ENCODE assay signal across 17 cellular contexts in the genomic region with DNA sequence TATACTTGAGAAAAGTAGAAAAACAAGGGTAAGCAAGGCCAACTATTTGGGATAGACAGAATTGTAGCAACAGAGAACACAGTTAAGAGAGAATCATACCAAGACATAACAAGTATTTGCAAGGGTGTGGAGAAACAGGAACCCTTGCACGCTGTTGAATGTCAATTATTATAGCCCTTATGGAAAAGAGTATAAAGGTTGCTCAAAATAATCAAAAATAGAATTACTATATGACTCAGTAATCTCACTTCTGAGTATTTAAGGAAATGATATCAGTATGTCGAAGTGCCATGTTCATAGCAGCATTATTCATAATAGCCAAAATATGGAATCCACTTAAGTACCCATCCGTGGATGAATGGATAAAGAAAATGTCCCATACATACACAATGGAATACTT.
DNase-seq lines count a peak whose midpoint lies in the region; ATAC-seq and TF ChIP-seq lines count a peak whose summit lies in the region.
"Had no signal": no experiment of that assay in that cellular context is flagged by ENCODE, and none has a peak within 500 bp of the region (broad histone marks: within the 10 kb centered on the region; RNA-seq: fewer than 3 reads in every experiment).

No MANE protein-coding gene starts in this region.

- peak; percentile 14 to 46 for ATAC-seq in activated T-cell treated with anti-CD3 and anti-CD28 coated beads, Interleukin-2, amount 50 U/mL, for 4 hours
- peak; percentile 46 for ATAC-seq in GM19351 (IDR thresholded peaks at IDR 0.05; ENCODE audit: unreplicated experiment)
- peak; percentile 58 for ATAC-seq in stimulated activated naive CD8-positive, alpha-beta T cell treated with anti-CD3 and anti-CD28 coated beads, Interleukin-15, amount 100 ng/mL, for 72 hours
- ATAC-seq: PC-3 had no signal

- H3K4me1 ChIP-seq in testis, result no peaks in the 10 kb centered on the region

- intact Hi-C loops in testis (cut with DNase I; ENCODE audit: low total_unique reads) (no loop called here), posterior vena cava (cut with DNase I) (no loop called here)

- DNase-seq in activated T-cell treated with anti-CD3 and anti-CD28 coated beads, Interleukin-2, amount 50 U/mL, for 4 hours, result no peak
- DNase-seq in activated T-cell treated with anti-CD3 and anti-CD28 coated beads, Interleukin-2, amount 50 U/mL, for 48 hours, result no peak
- DNase-seq in stimulated activated naive CD8-positive, alpha-beta T cell treated with anti-CD3 and anti-CD28 coated beads, Interleukin-15, amount 100 ng/mL, for 72 hours, result no peak
- no peak for DNase-seq in testis
- no peak for DNase-seq in posterior vena cava (ENCODE audit: low spot score)
- DNase-seq: CD4-positive, CD25-positive, alpha-beta regulatory T cell; COR-L47; GDM1; NCI-H1417; NCI-H1930; NCI-H345; PC-3; SIG-M5 had no signal

- no peak overlapping the region for H3K4me3 ChIP-seq in testis

- peak overlapping the region; percentile 81 to 91 (median 90) for H3K27ac Mint-ChIP-seq in brain
- no peak overlapping the region for H3K27ac Mint-ChIP-seq in stimulated activated naive CD8-positive, alpha-beta T cell treated with anti-CD3 and anti-CD28 coated beads, Interleukin-15, amount 100 ng/mL, for 72 hours

- no peaks in the 10 kb centered on the region for H3K9me3 ChIP-seq in testis
- H3K9me3 ChIP-seq: BE2C had no signal

- no peaks in the 10 kb centered on the region for H3K27me3 Mint-ChIP-seq in activated T-cell treated with anti-CD3 and anti-CD28 coated beads, Interleukin-2, amount 50 U/mL, for 4 hours (ENCODE audit: low read depth)
- H3K27me3 Mint-ChIP-seq in brain, result peaks cover 2% of the 10 kb centered on the region
- H3K27me3 Mint-ChIP-seq in stimulated activated naive CD8-positive, alpha-beta T cell treated with anti-CD3 and anti-CD28 coated beads, Interleukin-15, amount 100 ng/mL, for 72 hours, result peaks cover 18% of the 10 kb centered on the region
- H3K27me3 Mint-ChIP-seq: CD4-positive, CD25-positive, alpha-beta regulatory T cell had no signal

- peaks cover 4% of the 10 kb centered on the region for H3K9me3 Mint-ChIP-seq in activated T-cell treated with anti-CD3 and anti-CD28 coated beads, Interleukin-2, amount 50 U/mL, for 4 hours
- H3K9me3 Mint-ChIP-seq in brain, result peaks cover 6 to 13% (median 8%) of the 10 kb centered on the region in 5 experiments
- H3K9me3 Mint-ChIP-seq in stimulated activated naive CD8-positive, alpha-beta T cell treated with anti-CD3 and anti-CD28 coated beads, Interleukin-15, amount 100 ng/mL, for 72 hours, result no peaks in the 10 kb centered on the region

- H3K36me3 ChIP-seq in testis (ENCODE audit: low read depth, missing control alignments), result no peaks in the 10 kb centered on the region
- H3K36me3 ChIP-seq: BE2C had no signal

- H3K4me1 Mint-ChIP-seq in activated T-cell treated with anti-CD3 and anti-CD28 coated beads, Interleukin-2, amount 50 U/mL, for 4 hours (ENCODE audit: low read depth), result no peaks in the 10 kb centered on the region
- H3K4me1 Mint-ChIP-seq in brain, result peaks cover 61% of the 10 kb centered on the region
- peaks cover 9% of the 10 kb centered on the region for H3K4me1 Mint-ChIP-seq in stimulated activated naive CD8-positive, alpha-beta T cell treated with anti-CD3 and anti-CD28 coated beads, Interleukin-15, amount 100 ng/mL, for 72 hours
- H3K4me1 Mint-ChIP-seq: CD4-positive, CD25-positive, alpha-beta regulatory T cell had no signal

- no peak overlapping the region for H3K27ac ChIP-seq in testis
- H3K27ac ChIP-seq: RWPE1 had no signal

- TF ChIP-seq POLR2A in testis (IDR thresholded peaks at IDR 0.05), result no peak

- peaks cover 3% of the 10 kb centered on the region for H3K36me3 Mint-ChIP-seq in activated T-cell treated with anti-CD3 and anti-CD28 coated beads, Interleukin-2, amount 50 U/mL, for 4 hours (ENCODE audit: insufficient read depth)
- H3K36me3 Mint-ChIP-seq in brain, result peaks cover 4% of the 10 kb centered on the region
- H3K36me3 Mint-ChIP-seq: CD4-positive, CD25-positive, alpha-beta regulatory T cell had no signal

- TF ChIP-seq CTCF in brain (conservative IDR thresholded peaks at IDR 0.05) (no peak), testis (IDR thresholded peaks at IDR 0.05) (no peak)

- no peaks in the 10 kb centered on the region for H3K27me3 ChIP-seq in testis
- H3K27me3 ChIP-seq: BE2C had no signal

- WGBS in testis, 2 donors, result 85 to 95% methylated on average over 3 of the region's 3 CpGs

- H3K4me3 Mint-ChIP-seq in activated T-cell treated with anti-CD3 and anti-CD28 coated beads, Interleukin-2, amount 50 U/mL, for 4 hours, result no peak overlapping the region
- H3K4me3 Mint-ChIP-seq in brain, result peak overlapping the region in 1 of 5 experiments; percentile 28
- no peak overlapping the region for H3K4me3 Mint-ChIP-seq in stimulated activated naive CD8-positive, alpha-beta T cell treated with anti-CD3 and anti-CD28 coated beads, Interleukin-15, amount 100 ng/mL, for 72 hours
- H3K4me3 Mint-ChIP-seq: CD4-positive, CD25-positive, alpha-beta regulatory T cell had no signal

Comparison
In these comparisons a context has a peak if more than half of its experiments do, and no peak if none do; other contexts are left out.
1. H3K27ac Mint-ChIP-seq: peak in brain (5 of 5); none in stimulated activated naive CD8-positive, alpha-beta T cell treated with anti-CD3 and anti-CD28 coated beads, Interleukin-15, amount 100 ng/mL, for 72 hours (0 of 2).
2. Peak in every context shown above with its lines, with median percentiles within 50 percentile points of each other: ATAC-seq.